8 cellular contexts compared by ENCODE assay signal in the genomic region with DNA sequence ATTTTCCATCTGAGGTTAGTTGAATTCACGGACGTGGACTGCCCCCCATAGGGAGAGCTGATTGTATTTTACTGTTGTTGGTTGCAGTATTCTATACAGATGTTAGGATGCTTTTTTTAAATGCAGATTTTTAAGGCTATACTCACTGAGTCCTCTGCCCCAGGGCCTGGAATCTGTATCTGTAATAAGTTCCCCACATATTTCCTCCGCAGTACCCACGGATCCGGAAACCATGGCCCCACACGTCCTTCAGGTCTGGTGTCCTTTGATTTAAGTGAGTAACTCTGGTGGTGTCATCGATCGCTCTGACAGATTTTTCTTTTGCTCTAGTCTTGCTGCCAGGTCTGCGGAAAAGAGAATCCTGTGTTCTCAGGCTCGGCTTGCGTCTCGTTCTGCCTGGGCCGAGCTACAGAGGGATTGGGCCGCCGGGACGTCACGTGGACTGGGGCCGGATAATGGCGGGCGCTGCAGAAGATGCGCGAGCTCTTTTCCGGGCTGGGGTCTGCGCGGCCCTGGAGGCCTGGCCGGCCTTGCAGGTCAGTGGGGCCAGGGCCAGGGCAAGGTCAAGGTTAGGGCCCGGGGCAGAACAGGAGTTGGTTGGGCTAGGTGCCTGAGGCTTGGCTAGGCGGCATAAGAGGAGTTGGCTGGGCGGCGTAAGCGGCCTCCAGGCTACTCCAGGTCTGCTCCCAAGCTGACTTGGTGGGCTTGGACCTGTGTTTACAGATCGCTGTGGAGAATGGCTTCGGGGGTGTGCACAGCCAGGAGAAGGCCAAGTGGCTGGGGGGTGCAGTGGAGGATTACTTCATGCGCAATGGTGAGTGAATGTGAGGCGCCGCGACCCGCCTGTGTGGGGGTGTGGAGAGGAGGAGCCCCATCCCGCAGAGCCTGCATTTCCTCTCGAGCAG. TPM values are rescaled to one million over a fixed set of nuclear protein-coding genes. Genes with fewer than 3 reads are reported as not detected.
DNase-seq lines count a peak whose midpoint lies in the region; ATAC-seq and TF ChIP-seq lines count a peak whose summit lies in the region.

A gene with protein sequence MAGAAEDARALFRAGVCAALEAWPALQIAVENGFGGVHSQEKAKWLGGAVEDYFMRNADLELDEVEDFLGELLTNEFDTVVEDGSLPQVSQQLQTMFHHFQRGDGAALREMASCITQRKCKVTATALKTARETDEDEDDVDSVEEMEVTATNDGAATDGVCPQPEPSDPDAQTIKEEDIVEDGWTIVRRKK (plus strand): TSS at position 438 of the 905 bp plus-strand sequence. CDS start 18 bp downstream, at position 456.

- no peak for TF ChIP-seq EP300 in ovary (IDR thresholded peaks at IDR 0.05)

- H3K4me1 ChIP-seq in ovary (ENCODE audit: insufficient read depth) = no peaks in the 10 kb centered on the region
- H3K4me1 ChIP-seq in thymus (ENCODE audit: control insufficient read depth, insufficient read depth, low read length) = peaks cover 5% of the 10 kb centered on the region

- no peaks in the 10 kb centered on the region for H3K9me3 Mint-ChIP-seq in activated naive CD4-positive, alpha-beta T cell treated with anti-CD3 and anti-CD28 coated beads, Interleukin-2, amount 50 U/mL, for 72 hours
- H3K9me3 Mint-ChIP-seq in glutamatergic neuron (ENCODE audit: unreplicated experiment) = no peaks in the 10 kb centered on the region

- no peaks in the 10 kb centered on the region for H3K36me3 ChIP-seq in ovary
- peaks cover 9% of the 10 kb centered on the region for H3K36me3 ChIP-seq in thymus (ENCODE audit: control insufficient read depth, insufficient read depth)

- peak within 1 kb of the TSS; percentile 90 to 96 for H3K27ac Mint-ChIP-seq in activated naive CD4-positive, alpha-beta T cell treated with anti-CD3 and anti-CD28 coated beads, Interleukin-2, amount 50 U/mL, for 72 hours
- H3K27ac Mint-ChIP-seq in glutamatergic neuron (ENCODE audit: unreplicated experiment) = peak within 1 kb of the TSS; percentile 52

- ATAC-seq in HG02610 (IDR thresholded peaks at IDR 0.05; ENCODE audit: unreplicated experiment) (peak; percentile 98), SK-N-SH treated with all-trans-retinoic acid at 6 μM for 48 hours (peak; percentile 98)
- ATAC-seq in activated naive CD4-positive, alpha-beta T cell treated with anti-CD3 and anti-CD28 coated beads, Interleukin-2, amount 50 U/mL, for 72 hours = peak; percentile 97 to 98

- H3K27me3 ChIP-seq in ovary (no peaks in the 10 kb centered on the region), thymus (ENCODE audit: control insufficient read depth, insufficient read depth) (no peaks in the 10 kb centered on the region)

- intact Hi-C loops in ovary (cut with DNase I) = no loop called here

- H3K36me3 Mint-ChIP-seq in activated naive CD4-positive, alpha-beta T cell treated with anti-CD3 and anti-CD28 coated beads, Interleukin-2, amount 50 U/mL, for 72 hours = peaks cover 8 to 18% of the 10 kb centered on the region in 2 donors
- H3K36me3 Mint-ChIP-seq in glutamatergic neuron (ENCODE audit: unreplicated experiment) = no peaks in the 10 kb centered on the region

- WGBS in ovary, 3 donors = 29 to 39% (median 32%) methylated on average over 40 of the region's 40 CpGs
- WGBS in thymus = 2% methylated on average over 40 of the region's 40 CpGs

- TF ChIP-seq CTCF in GM10266 (IDR thresholded peaks at IDR 0.05; ENCODE audit: control insufficient read depth, insufficient read depth, low read depth, missing control alignments) = no peak
- no peak for TF ChIP-seq CTCF in glutamatergic neuron (IDR thresholded peaks at IDR 0.05; ENCODE audit: partially characterized antibody, unreplicated experiment)
- TF ChIP-seq CTCF in ovary (IDR thresholded peaks at IDR 0.05) = no peak

- H3K4me3 ChIP-seq in ovary (peak within 1 kb of the TSS; percentile 80), thymus (ENCODE audit: low read length) (peak within 1 kb of the TSS; percentile 74)

- DNase-seq in GM10266 (ENCODE audit: extremely low spot score) = peak; percentile 59
- DNase-seq in NCI-H1048 (lab: John Stamatoyannopoulos, UW) = peak; percentile 60
- DNase-seq in activated naive CD4-positive, alpha-beta T cell treated with anti-CD3 and anti-CD28 coated beads, Interleukin-2, amount 50 U/mL, for 72 hours (ENCODE audit: low spot score in 2 of 2) = peak; percentile 70 to 82
- DNase-seq in glutamatergic neuron = peak; percentile 82
- DNase-seq in ovary = peak; percentile 69 to 81 (median 77)

- peak; percentile 47 for TF ChIP-seq POLR2A in ovary (IDR thresholded peaks at IDR 0.05)

- H3K9me3 ChIP-seq in ovary (no peaks in the 10 kb centered on the region), thymus (ENCODE audit: control insufficient read depth) (no peaks in the 10 kb centered on the region)

- H3K4me1 Mint-ChIP-seq in glutamatergic neuron (ENCODE audit: low read depth, unreplicated experiment) = no peaks in the 10 kb centered on the region

- H3K4me3 Mint-ChIP-seq in glutamatergic neuron (ENCODE audit: unreplicated experiment) = peak within 1 kb of the TSS; percentile 90

- no peaks in the 10 kb centered on the region for H3K27me3 Mint-ChIP-seq in glutamatergic neuron (ENCODE audit: unreplicated experiment)

- H3K27ac ChIP-seq in ovary = no peak within 1 kb of the TSS
- H3K27ac ChIP-seq in thymus (ENCODE audit: low read depth) = peak within 1 kb of the TSS; percentile 66

TF ChIP-seq in SK-N-SH treated with all-trans-retinoic acid at 6 μM for 48 hours, 23 proteins besides CTCF, POLR2A, EP300 and RAD21:
- no peak for TF ChIP-seq TCF4 (CRISPR knock-in tag; IDR thresholded peaks at IDR 0.05; ENCODE audit: borderline replicate concordance)

RNA-seq across cellular contexts. Expression of the gene that starts here (rescaled TPM):
- 10 to 100 TPM; 26.8 to 31.5 TPM for total RNA-seq in activated naive CD4-positive, alpha-beta T cell treated with anti-CD3 and anti-CD28 coated beads, Interleukin-2, amount 50 U/mL, for 72 hours
- total RNA-seq in glutamatergic neuron (ENCODE audit: unreplicated experiment) (32.0 TPM), ovary (10 to 100 TPM; 15.7 to 41.3 (median 37.4) TPM)
- polyA plus RNA-seq in ovary (10 to 100 TPM; 39.9 to 70.8 TPM), thymus (31.0 TPM)
